In the genomic region with DNA sequence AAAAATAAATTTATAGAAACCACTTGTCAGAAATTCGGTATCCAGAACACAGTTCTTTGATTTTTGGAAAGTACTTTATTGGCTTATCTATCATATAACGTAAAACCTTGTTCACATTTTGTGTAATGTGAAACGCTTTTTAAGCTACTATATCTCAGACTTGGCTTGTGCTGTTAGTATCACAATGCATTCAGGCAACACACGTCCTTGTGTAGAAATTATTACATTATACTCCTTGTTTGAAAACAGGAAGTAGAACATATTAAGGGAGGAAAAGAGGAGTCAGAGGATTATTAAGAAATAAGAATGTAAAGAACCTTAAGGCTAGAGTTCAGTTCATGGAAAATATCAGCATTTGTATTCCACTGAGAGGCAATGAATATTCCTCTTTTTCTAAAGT, we compare ENCODE assay signal across 8 cellular contexts. TPM values are rescaled to one million over a fixed set of nuclear protein-coding genes. Genes with fewer than 3 reads are reported as not detected.
A peak's percentile ranks its signal among the peaks of the same experiment; 100 is the strongest.
DNase-seq lines count a peak whose midpoint lies in the region; ATAC-seq and TF ChIP-seq lines count a peak whose summit lies in the region.

No MANE protein-coding gene starts in this region.

- no peaks in the 10 kb centered on the region for H4K20me1 ChIP-seq in OCI-LY1 (ENCODE audit: insufficient read depth, low read length)

- H3K27me3 ChIP-seq in OCI-LY1 (ENCODE audit: insufficient read depth, low read length) (no peaks in the 10 kb centered on the region), dorsolateral prefrontal cortex (no peaks in the 10 kb centered on the region), neutrophil (no peaks in the 10 kb centered on the region)

- DNase-seq in GM12864 (ENCODE audit: low read depth) (no peak), dorsolateral prefrontal cortex (no peak), T-helper 9 cell (no peak), sciatic nerve (ENCODE audit: low spot score) (no peak), NCI-H1092 (lab: John Stamatoyannopoulos, UW) (no peak)

- H3F3A ChIP-seq in OCI-LY1 (ENCODE audit: insufficient read depth, low read length), result no peaks in the 10 kb centered on the region

- H3K9me2 ChIP-seq in OCI-LY1 (ENCODE audit: low read depth, low read length), result no peaks in the 10 kb centered on the region

- H3K9me3 ChIP-seq in OCI-LY1 (ENCODE audit: low read length), result no peaks in the 10 kb centered on the region
- H3K9me3 ChIP-seq in neutrophil, result no peaks in the 10 kb centered on the region

- ATAC-seq in sciatic nerve, result no peak
- no peak for ATAC-seq in HG03460 (IDR thresholded peaks at IDR 0.05; ENCODE audit: unreplicated experiment)

- H3K4me2 ChIP-seq in OCI-LY1 (ENCODE audit: low read length), result peak overlapping the region; percentile 93

- intact Hi-C loops in dorsolateral prefrontal cortex (cut with DNase I), result loop anchor here in 1 of 2 donors (10.0 kb wide), 1 partner anchor 236 kb away; a partner anchor contains a TSS
- intact Hi-C loops in sciatic nerve (cut with DNase I), result no loop called here

- H3K4me1 ChIP-seq in OCI-LY1 (ENCODE audit: insufficient read depth, low read length, severe bottlenecking), result peaks cover 31% of the 10 kb centered on the region
- peaks cover 21 to 33% of the 10 kb centered on the region in 2 experiments for H3K4me1 ChIP-seq in neutrophil (ENCODE audit: control insufficient read depth in 1 of 2, insufficient read depth in 1 of 2, low read depth in 1 of 2, low read length in 1 of 2)

- H3K79me2 ChIP-seq in OCI-LY1 (ENCODE audit: insufficient read depth, low read length), result peaks cover 56% of the 10 kb centered on the region

- TF ChIP-seq CTCF in GM12864 (IDR thresholded peaks at IDR 0.05; ENCODE audit: low read depth, low read length, missing control alignments), result no peak
- no peak for TF ChIP-seq CTCF in OCI-LY1 (IDR thresholded peaks at IDR 0.05; ENCODE audit: low read length)
- no peak for TF ChIP-seq CTCF in dorsolateral prefrontal cortex (IDR thresholded peaks at IDR 0.05 in 54 of 56, conservative IDR thresholded peaks at IDR 0.05 in 2 of 56; ENCODE audit: low read depth in 1 of 56, partially characterized antibody in 56 of 56)
- no peak for TF ChIP-seq CTCF in neutrophil (IDR thresholded peaks at IDR 0.05)

- H2AFZ ChIP-seq in OCI-LY1 (ENCODE audit: low read length), result no peak overlapping the region

- H3K4me3 ChIP-seq in GM12864 (ENCODE audit: low read depth, low read length) (peak overlapping the region; percentile 100; the same call in 1 of the 2 replicates), OCI-LY1 (ENCODE audit: low read depth, low read length, poor library complexity, severe bottlenecking) (peak overlapping the region; percentile 90), dorsolateral prefrontal cortex (peak overlapping the region in 51 of 59 donors; percentile 68 to 100 (median 98)), neutrophil (ENCODE audit: low read depth in 1 of 2, low read length in 1 of 2) (peak overlapping the region; percentile 92 to 96)

- H3K27ac ChIP-seq in OCI-LY1 (ENCODE audit: low read depth, low read length, poor library complexity, severe bottlenecking) (no peak overlapping the region), dorsolateral prefrontal cortex (no peak overlapping the region), neutrophil (peak overlapping the region; percentile 98)

- peak overlapping the region; percentile 92 for H3K9ac ChIP-seq in OCI-LY1 (ENCODE audit: low read length)

- peaks cover 7% of the 10 kb centered on the region; the same call in 1 of the 2 replicates for H3K36me3 ChIP-seq in OCI-LY1 (ENCODE audit: insufficient read depth, low read length)
- H3K36me3 ChIP-seq in neutrophil, result no peaks in the 10 kb centered on the region

RNA-seq across cellular contexts. Expression of a gene that starts 1.6 kb away (rescaled TPM):
- total RNA-seq in dorsolateral prefrontal cortex, result 10 to 100 TPM; 32.6 to 60.2 (median 43.7) TPM
- 71.4 TPM for total RNA-seq in sciatic nerve
